ENCODE assay signal across 11 cellular contexts in genomic region chr13:49649244-49649962, GRCh38. TPM values are rescaled to one million over a fixed set of nuclear protein-coding genes. Genes with fewer than 3 reads are reported as not detected.
A peak's percentile ranks its signal among the peaks of the same experiment; 100 is the strongest.
DNase-seq lines count a peak whose midpoint lies in the region; ATAC-seq, FAIRE-seq and TF ChIP-seq lines count a peak whose summit lies in the region.
"Had no signal": no experiment of that assay in that cellular context is flagged by ENCODE, and none has a peak within 500 bp of the region (broad histone marks: within the 10 kb centered on the region; RNA-seq: fewer than 3 reads in every experiment).

No MANE protein-coding gene starts in this region.

- no peaks in the 10 kb centered on the region for H3K9me3 Mint-ChIP-seq in activated CD8-positive, alpha-beta T cell treated with anti-CD3 and anti-CD28 coated beads, Interleukin-2, amount 10 ng/mL, durations not matched to agents 7 days and 5 days (ENCODE audit: insufficient read depth)
- H3K9me3 Mint-ChIP-seq: T-helper 1 cell treated with Interleukin-12 subunit alpha and Interleukin-12 subunit beta and Interleukin-4 antibody, amounts not matched to agents 30 μg/mL and 1 μg/mL, for 36 hours had no signal

- CTCF ChIA-PET in activated CD8-positive, alpha-beta T cell treated with anti-CD3 and anti-CD28 coated beads, Interleukin-2, amount 10 ng/mL, durations not matched to agents 7 days and 5 days (lab: Charles Lee), result interaction anchor here (0.6 kb wide), 1 partner anchor 25 kb away, joined by 3 read pairs; no protein-coding TSS in a partner anchor

- no peak for FAIRE-seq in GM12892 (lab: Jason Lieb, UNC)

- no peak overlapping the region for H3K4me3 Mint-ChIP-seq in activated CD8-positive, alpha-beta T cell treated with anti-CD3 and anti-CD28 coated beads, Interleukin-2, amount 10 ng/mL, durations not matched to agents 7 days and 5 days
- H3K4me3 Mint-ChIP-seq: T-helper 1 cell treated with Interleukin-12 subunit alpha and Interleukin-12 subunit beta and Interleukin-4 antibody, amounts not matched to agents 30 μg/mL and 1 μg/mL, for 36 hours had no signal

- no peaks in the 10 kb centered on the region for H3K36me3 Mint-ChIP-seq in activated CD8-positive, alpha-beta T cell treated with anti-CD3 and anti-CD28 coated beads, Interleukin-2, amount 10 ng/mL, durations not matched to agents 7 days and 5 days (ENCODE audit: low read depth)

- DNase-seq in ACHN (peak; percentile 31), HuH-7 (ENCODE audit: low spot score) (peak; percentile 50), astrocyte of the hippocampus (ENCODE audit: low read depth, low spot score) (peak; percentile 48), kidney tubule cell (ENCODE audit: low spot score) (peak; percentile 23), GM12892 (ENCODE audit: insufficient read length) (no peak)
- DNase-seq in activated CD8-positive, alpha-beta T cell treated with anti-CD3 and anti-CD28 coated beads, Interleukin-2, amount 10 ng/mL, durations not matched to agents 7 days and 5 days, result no peak
- DNase-seq: amniotic stem cell, Calu3 had no signal

- ATAC-seq in GM19324 (IDR thresholded peaks at IDR 0.05; ENCODE audit: low FRiP score, unreplicated experiment), result no peak
- ATAC-seq in activated CD8-positive, alpha-beta T cell treated with anti-CD3 and anti-CD28 coated beads, Interleukin-2, amount 10 ng/mL, durations not matched to agents 7 days and 5 days, result no peak
- ATAC-seq in HG02610 (IDR thresholded peaks at IDR 0.05; ENCODE audit: unreplicated experiment), result no peak

- in situ Hi-C loops in ACHN (cut with HindIII; ENCODE audit: low pct_ligation_motif_present, low pct_unique_long_range_greater_than_20kb, low sequenced_read_pairs), result no loop called here

- H3K4me1 Mint-ChIP-seq in activated CD8-positive, alpha-beta T cell treated with anti-CD3 and anti-CD28 coated beads, Interleukin-2, amount 10 ng/mL, durations not matched to agents 7 days and 5 days (ENCODE audit: low read depth), result peaks cover 6% of the 10 kb centered on the region

- no peaks in the 10 kb centered on the region for H3K27me3 Mint-ChIP-seq in activated CD8-positive, alpha-beta T cell treated with anti-CD3 and anti-CD28 coated beads, Interleukin-2, amount 10 ng/mL, durations not matched to agents 7 days and 5 days (ENCODE audit: low read depth)

- TF ChIP-seq POLR2A in GM12892 (IDR thresholded peaks at IDR 0.05; ENCODE audit: low read depth, low read length), result no peak

- POLR2A ChIA-PET in activated CD8-positive, alpha-beta T cell treated with anti-CD3 and anti-CD28 coated beads, Interleukin-2, amount 10 ng/mL, durations not matched to agents 7 days and 5 days (lab: Charles Lee), result no interaction called here

- H3K27ac Mint-ChIP-seq in activated CD8-positive, alpha-beta T cell treated with anti-CD3 and anti-CD28 coated beads, Interleukin-2, amount 10 ng/mL, durations not matched to agents 7 days and 5 days, result no peak overlapping the region
- H3K27ac Mint-ChIP-seq: T-helper 1 cell treated with Interleukin-12 subunit alpha and Interleukin-12 subunit beta and Interleukin-4 antibody, amounts not matched to agents 30 μg/mL and 1 μg/mL, for 36 hours had no signal

RNA-seq across cellular contexts. Expression of gene ARL11, which starts 21.1 kb away (rescaled TPM):
- 1 to 10 TPM; 1.9 TPM for total RNA-seq in activated CD8-positive, alpha-beta T cell treated with anti-CD3 and anti-CD28 coated beads, Interleukin-2, amount 10 ng/mL, durations not matched to agents 7 days and 5 days
- polyA plus RNA-seq in GM12892 (2012; ENCODE audit: missing spikeins), result 4.7 TPM
- total RNA-seq: Calu3 had no signal

RNA-seq across cellular contexts. Expression of gene EBPL, which starts 41.9 kb away (rescaled TPM):
- total RNA-seq in activated CD8-positive, alpha-beta T cell treated with anti-CD3 and anti-CD28 coated beads, Interleukin-2, amount 10 ng/mL, durations not matched to agents 7 days and 5 days, result 10 to 100 TPM; 19.8 to 25.0 TPM
- polyA plus RNA-seq in GM12892 (2012; ENCODE audit: missing spikeins), result 47.1 TPM

Comparison
In these comparisons a context has a peak if more than half of its experiments do, and no peak if none do; other contexts are left out.
1. DNase-seq: peak in ACHN (single experiment), HuH-7 (single experiment), astrocyte of the hippocampus (single experiment) and kidney tubule cell (single experiment); none in activated CD8-positive, alpha-beta T cell treated with anti-CD3 and anti-CD28 coated beads, Interleukin-2, amount 10 ng/mL, durations not matched to agents 7 days and 5 days (single experiment) and GM12892 (single experiment).